Comparison of ENCODE assay signal across 18 cellular contexts in the genomic region with DNA sequence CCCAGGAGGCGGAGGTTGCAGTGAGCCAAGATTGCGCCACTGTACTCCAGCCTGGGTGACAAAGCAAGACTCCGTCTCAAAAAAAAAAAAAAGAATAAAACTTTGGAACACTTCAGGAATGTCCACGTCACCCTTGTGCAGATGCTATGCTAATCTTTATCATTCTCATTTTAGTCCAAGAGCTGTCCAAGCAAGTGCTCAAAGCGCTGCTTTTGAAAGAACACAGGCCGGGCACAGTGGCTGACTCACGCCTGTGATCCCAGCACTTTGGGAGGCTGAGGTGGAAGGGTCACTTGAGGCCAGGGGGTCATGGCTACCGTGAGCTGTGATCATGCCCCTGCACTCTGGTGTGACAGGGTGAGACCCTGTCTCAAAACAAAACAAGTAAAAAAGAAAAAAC. TPM values are rescaled to one million over a fixed set of nuclear protein-coding genes. Genes with fewer than 3 reads are reported as not detected.
A peak's percentile ranks its signal among the peaks of the same experiment; 100 is the strongest.
DNase-seq lines count a peak whose midpoint lies in the region; ATAC-seq and TF ChIP-seq lines count a peak whose summit lies in the region.
"Had no signal": no experiment of that assay in that cellular context is flagged by ENCODE, and none has a peak within 500 bp of the region (broad histone marks: within the 10 kb centered on the region; RNA-seq: fewer than 3 reads in every experiment).

No MANE protein-coding gene starts in this region.

- no peaks in the 10 kb centered on the region for H3K9me3 Mint-ChIP-seq in chondrocyte (ENCODE audit: low read depth)
- H3K9me3 Mint-ChIP-seq: IgD-negative memory B cell, nephron progenitor cell, WTC11 had no signal

- H2AFZ ChIP-seq in Karpas-422 (ENCODE audit: low read length) (no peak overlapping the region), mesenchymal stem cell (ENCODE audit: low read depth, low read length) (no peak overlapping the region)

- no peaks in the 10 kb centered on the region for H3K27me3 Mint-ChIP-seq in chondrocyte (ENCODE audit: low read depth)
- H3K27me3 Mint-ChIP-seq: IgD-negative memory B cell had no signal

- no peak overlapping the region for H3K18ac ChIP-seq in mesenchymal stem cell (ENCODE audit: low read depth in 1 of 2, low read length in 2 of 2)

- H2BK15ac ChIP-seq in mesenchymal stem cell (ENCODE audit: low read depth, poor library complexity, severe bottlenecking): no peak overlapping the region

- WGBS in mesenchymal stem cell: 80% methylated on average over 7 of the region's 8 CpGs

- TF ChIP-seq CTCF in DOHH2 (IDR thresholded peaks at IDR 0.05; ENCODE audit: low read depth, low read length, poor library complexity, severe bottlenecking) (no peak), chondrocyte (IDR thresholded peaks at IDR 0.05) (no peak)

- peaks cover 53% of the 10 kb centered on the region for H3K79me2 ChIP-seq in DOHH2 (ENCODE audit: control insufficient read depth, low read length)
- H3K79me2 ChIP-seq in Karpas-422 (ENCODE audit: low read length): peaks cover 8% of the 10 kb centered on the region

- peak overlapping the region; percentile 48 for H3K27ac ChIP-seq in DOHH2 (ENCODE audit: low read depth, low read length)
- H3K27ac ChIP-seq in Karpas-422 (ENCODE audit: low read length): peak overlapping the region; percentile 60; the same call in 1 of the 2 replicates
- no peak overlapping the region for H3K27ac ChIP-seq in mesenchymal stem cell (ENCODE audit: low read length, poor library complexity, severe bottlenecking)
- H3K27ac ChIP-seq: brain microvascular endothelial cell had no signal

- H3K9me2 ChIP-seq in DOHH2 (replicated peaks; ENCODE audit: control insufficient read depth, low read length) (no peaks in the 10 kb centered on the region), Karpas-422 (replicated peaks; ENCODE audit: insufficient read depth, low read length) (no peaks in the 10 kb centered on the region)

- no peak overlapping the region for H3K4ac ChIP-seq in mesenchymal stem cell (ENCODE audit: low read depth in 1 of 2, low read length in 2 of 2)

- H3K4me1 Mint-ChIP-seq in chondrocyte (ENCODE audit: low read depth): no peaks in the 10 kb centered on the region
- H3K4me1 Mint-ChIP-seq: nephron progenitor cell, WTC11 had no signal

- peaks cover 19% of the 10 kb centered on the region; the same call in 1 of the 2 replicates for H3F3A ChIP-seq in DOHH2 (ENCODE audit: control insufficient read depth, insufficient read depth)

- H3K4me2 ChIP-seq in DOHH2 (ENCODE audit: low read length) (peak overlapping the region; percentile 48), Karpas-422 (ENCODE audit: low read depth, low read length, poor library complexity, severe bottlenecking) (peak overlapping the region; percentile 38), mesenchymal stem cell (ENCODE audit: low read length, poor library complexity, severe bottlenecking) (no peak overlapping the region)

- ATAC-seq in HG03457 (IDR thresholded peaks at IDR 0.05; ENCODE audit: unreplicated experiment): no peak
- ATAC-seq in HG02588 (IDR thresholded peaks at IDR 0.05; ENCODE audit: unreplicated experiment): no peak
- ATAC-seq: PC-3, WTC11 had no signal

- H3K14ac ChIP-seq in mesenchymal stem cell (ENCODE audit: low read length in 2 of 2): no peak overlapping the region

- H3K27me3 ChIP-seq in DOHH2 (ENCODE audit: control insufficient read depth, low read length): no peaks in the 10 kb centered on the region
- no peaks in the 10 kb centered on the region for H3K27me3 ChIP-seq in Karpas-422 (ENCODE audit: low read length)
- H3K27me3 ChIP-seq in mesenchymal stem cell (ENCODE audit: control insufficient read depth in 1 of 2, insufficient read depth in 1 of 2, low read length in 2 of 2): no peaks in the 10 kb centered on the region
- H3K27me3 ChIP-seq: brain microvascular endothelial cell had no signal

- DNase-seq in Karpas-422 (no peak), chondrocyte (ENCODE audit: low spot score) (no peak), mesenchymal stem cell (peak; percentile 45), GOT3 (lab: John Stamatoyannopoulos, UW) (no peak)
- DNase-seq: activated T-cell treated with anti-CD3 and anti-CD28 coated beads, Interleukin-2, amount 50 U/mL, for 48 hours; brain microvascular endothelial cell; effector memory CD4-positive, alpha-beta T cell; NCI-H1105; nephron progenitor cell; PC-3; stimulated activated CD4-positive, alpha-beta T cell treated with anti-CD3 and anti-CD28 coated beads, Interleukin-4, amount 100 ng/mL, for 4 hours; stimulated activated naive CD4-positive, alpha-beta T cell treated with Interleukin-2 at 50 U/mL for 16 hours; SW 1271 had no signal

- peaks cover 91% of the 10 kb centered on the region for H3K4me1 ChIP-seq in DOHH2 (ENCODE audit: control insufficient read depth, low read length)
- peaks cover 50% of the 10 kb centered on the region for H3K4me1 ChIP-seq in Karpas-422 (ENCODE audit: low read length)
- peaks cover 6% of the 10 kb centered on the region for H3K4me1 ChIP-seq in mesenchymal stem cell (ENCODE audit: control insufficient read depth, insufficient read depth, low read depth, low read length)

- no peak overlapping the region for H2BK12ac ChIP-seq in mesenchymal stem cell (ENCODE audit: low read length in 2 of 2)

- H3K23ac ChIP-seq in mesenchymal stem cell (ENCODE audit: low read length in 2 of 2): no peak overlapping the region

- no peak overlapping the region for H2BK5ac ChIP-seq in mesenchymal stem cell (ENCODE audit: low read depth, low read length, poor library complexity, severe bottlenecking)

- H3K79me1 ChIP-seq in mesenchymal stem cell (replicated peaks; ENCODE audit: low read length, poor library complexity, severe bottlenecking): peaks cover 48% of the 10 kb centered on the region

- no peaks in the 10 kb centered on the region for H3K9me3 ChIP-seq in DOHH2 (ENCODE audit: control insufficient read depth, insufficient read depth, low read length)
- H3K9me3 ChIP-seq in Karpas-422 (ENCODE audit: low read length): no peaks in the 10 kb centered on the region
- no peaks in the 10 kb centered on the region for H3K9me3 ChIP-seq in mesenchymal stem cell (ENCODE audit: control insufficient read depth, low read length)

- no peak overlapping the region for H2BK120ac ChIP-seq in mesenchymal stem cell (ENCODE audit: low read depth, low read length)

- no peak overlapping the region for H3K4me3 Mint-ChIP-seq in chondrocyte (ENCODE audit: unreplicated experiment)
- H3K4me3 Mint-ChIP-seq: nephron progenitor cell, WTC11 had no signal

- H4K8ac ChIP-seq in mesenchymal stem cell (ENCODE audit: low read length): no peak overlapping the region

- no peak overlapping the region for H3K9ac ChIP-seq in Karpas-422 (ENCODE audit: low read length)
- H3K9ac ChIP-seq in mesenchymal stem cell (ENCODE audit: low read length): no peak overlapping the region

- H4K91ac ChIP-seq in mesenchymal stem cell (ENCODE audit: low read length): no peak overlapping the region

- H3K4me3 ChIP-seq in DOHH2 (ENCODE audit: low read length) (0 out of 2 replicates have a peak overlapping the region, but pooled peaks have one; percentile 32), Karpas-422 (ENCODE audit: low read length) (no peak overlapping the region), mesenchymal stem cell (ENCODE audit: insufficient read depth in 1 of 2, low read depth in 1 of 2, low read length in 2 of 2) (no peak overlapping the region)

- peaks cover 6% of the 10 kb centered on the region; the same call in 1 of the 2 replicates for H4K20me1 ChIP-seq in DOHH2 (ENCODE audit: control insufficient read depth, insufficient read depth, low read depth, low read length)
- H4K20me1 ChIP-seq in Karpas-422 (ENCODE audit: insufficient read depth, low read depth, low read length): peaks cover 22% of the 10 kb centered on the region

- H3K36me3 ChIP-seq in DOHH2 (ENCODE audit: control insufficient read depth, low read length): peaks cover 99% of the 10 kb centered on the region
- peaks cover 15% of the 10 kb centered on the region for H3K36me3 ChIP-seq in Karpas-422 (ENCODE audit: insufficient read depth, low read length)
- H3K36me3 ChIP-seq in mesenchymal stem cell (ENCODE audit: control insufficient read depth in 1 of 2, insufficient read depth in 2 of 2, low read depth in 1 of 2, low read length in 2 of 2): peaks cover 81 to 93% of the 10 kb centered on the region in 2 experiments

- H2AK5ac ChIP-seq in mesenchymal stem cell (ENCODE audit: low read length, severe bottlenecking): no peak overlapping the region

- H3K36me3 Mint-ChIP-seq in chondrocyte (ENCODE audit: low read depth): peaks cover 21% of the 10 kb centered on the region

- H3K27ac Mint-ChIP-seq in chondrocyte (ENCODE audit: unreplicated experiment): peak overlapping the region; percentile 17
- H3K27ac Mint-ChIP-seq: WTC11 had no signal

RNA-seq across cellular contexts. Expression of gene UQCR11, which starts 11.1 kb away (rescaled TPM):
- total RNA-seq in Karpas-422 (2014; rRNA removed; shearing (Covaris generic); ENCODE audit: low replicate concordance): 106 and 170 TPM in 2 replicates
- total RNA-seq in chondrocyte: 173 to 190 TPM (median 184 TPM) in 3 replicates
- 214 TPM for polyA plus RNA-seq in mesenchymal stem cell (2013, experiment 1 of 2)
- 220 TPM for polyA plus RNA-seq in mesenchymal stem cell (2013, experiment 2 of 2)

RNA-seq across cellular contexts. Expression of gene MBD3, which starts 23.7 kb away (rescaled TPM):
- 42.2 and 124 TPM in 2 replicates for total RNA-seq in Karpas-422 (2014; rRNA removed; shearing (Covaris generic); ENCODE audit: low replicate concordance)
- 83.6 to 101 TPM (median 84.1 TPM) in 3 replicates for total RNA-seq in chondrocyte
- 43.8 TPM for polyA plus RNA-seq in mesenchymal stem cell (2013, experiment 1 of 2)
- 41.6 TPM for polyA plus RNA-seq in mesenchymal stem cell (2013, experiment 2 of 2)

RNA-seq across cellular contexts. Expression of gene TCF3, which starts 36.0 kb away (rescaled TPM):
- 91.5 and 284 TPM in 2 replicates for total RNA-seq in Karpas-422 (2014; rRNA removed; shearing (Covaris generic); ENCODE audit: low replicate concordance)
- total RNA-seq in chondrocyte: 130 to 154 TPM (median 153 TPM) in 3 replicates
- polyA plus RNA-seq in mesenchymal stem cell (2013, experiment 1 of 2): 108 TPM
- 111 TPM for polyA plus RNA-seq in mesenchymal stem cell (2013, experiment 2 of 2)

RNA-seq across cellular contexts. Expression of gene MEX3D, which starts 48.3 kb away (rescaled TPM):
- 5.6 and 13.5 TPM in 2 replicates for total RNA-seq in Karpas-422 (2014; rRNA removed; shearing (Covaris generic); ENCODE audit: low replicate concordance)
- total RNA-seq in chondrocyte: 57.8 to 60.1 TPM (median 59.6 TPM) in 3 replicates
- 26.4 TPM for polyA plus RNA-seq in mesenchymal stem cell (2013, experiment 1 of 2)
- 26.2 TPM for polyA plus RNA-seq in mesenchymal stem cell (2013, experiment 2 of 2)
